ENCODE assay signal across 26 cellular contexts in the genomic region with DNA sequence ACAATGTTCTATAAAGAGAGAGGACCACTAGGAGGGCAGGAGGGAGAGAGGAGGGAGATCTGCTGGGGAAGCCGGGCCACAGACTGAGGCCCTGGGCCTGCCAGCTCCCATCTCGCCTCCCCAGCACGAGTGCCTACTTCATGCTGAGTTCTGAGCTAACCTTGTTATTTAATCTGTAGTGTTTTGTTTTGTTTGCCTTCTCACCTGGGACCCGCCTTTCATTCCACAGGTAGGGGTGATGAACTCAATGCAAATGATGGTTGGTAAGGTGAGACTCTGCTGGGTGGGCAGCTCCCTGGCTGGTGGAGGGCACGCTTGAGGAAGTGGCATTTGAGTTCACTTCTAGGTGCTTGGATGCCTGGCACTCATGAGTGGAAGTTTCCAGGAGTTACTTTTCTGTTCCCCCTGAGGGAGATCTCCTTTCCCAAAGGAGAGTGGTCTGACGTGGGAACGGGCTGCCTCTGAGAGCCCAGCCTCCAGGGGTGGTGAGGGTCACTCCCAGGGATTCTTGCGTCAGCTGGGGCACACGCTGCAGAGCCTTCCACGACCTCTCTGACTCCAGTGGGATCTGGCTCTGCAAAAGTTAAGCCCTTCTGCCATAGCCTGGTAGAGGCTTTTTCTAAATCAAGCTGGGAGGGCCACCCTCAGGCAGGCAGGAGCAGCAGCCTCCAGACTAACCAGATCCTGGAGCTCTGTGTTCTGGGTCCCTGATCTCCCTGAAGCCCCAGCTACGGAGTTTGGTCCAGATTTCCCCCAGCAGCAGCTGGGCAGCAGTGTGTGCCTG. TPM values are rescaled to one million over a fixed set of nuclear protein-coding genes. Genes with fewer than 3 reads are reported as not detected.
DNase-seq lines count a peak whose midpoint lies in the region; ATAC-seq, FAIRE-seq and TF ChIP-seq lines count a peak whose summit lies in the region.
"Had no signal": no experiment of that assay in that cellular context is flagged by ENCODE, and none has a peak within 500 bp of the region (broad histone marks: within the 10 kb centered on the region; RNA-seq: fewer than 3 reads in every experiment).

No MANE protein-coding gene starts in this region.

- POLR2A ChIA-PET in GM10248 (lab: Yijun Ruan, JAX): no interaction called here
- POLR2A ChIA-PET in K562 (lab: Yijun Ruan, JAX): interaction anchor here (0.6 to 1.5 kb wide), 4 partner anchors 7 to 12 kb away, joined by 3 to 7 read pairs (median 4); no protein-coding TSS in a partner anchor

- no peak overlapping the region for H3K4me3 ChIP-seq in HUES6 (ENCODE audit: low read depth, low read length)
- no peak overlapping the region for H3K4me3 ChIP-seq in K562
- H3K4me3 ChIP-seq in lower lobe of right lung: no peak overlapping the region
- H3K4me3 ChIP-seq: Peyer's patch, stomach had no signal

- no peaks in the 10 kb centered on the region for H4K20me1 ChIP-seq in K562 (replicated peaks; ENCODE audit: control insufficient read depth, insufficient read depth, low read length)

- H2AFZ ChIP-seq in K562 (ENCODE audit: low read depth, low read length): no peak overlapping the region

- no peak for DNase-seq in GM10248 (ENCODE audit: extremely low spot score)
- DNase-seq in K562 (ENCODE audit: extremely low read depth in 1 of 4, low spot score in 3 of 4): no peak
- peak; percentile 69 for DNase-seq in lower lobe of right lung
- no peak for DNase-seq in middle frontal gyrus (ENCODE audit: extremely low spot score, low spot score)
- no peak for DNase-seq in GM19238 (ENCODE audit: insufficient read length, low spot score)
- DNase-seq: activated CD4-positive, alpha-beta T cell treated with anti-CD3 and anti-CD28 coated beads, Interleukin-2, amount 50 U/mL, for 1 hour; C1 segment of cervical spinal cord; central memory CD4-positive, alpha-beta T cell; GOT3; KG1; MV-4-11; NCI-H1694 treated with DMSO at 0.1 percent for 48 hours; NCI-H226; Peyer's patch; stimulated activated CD4-positive, alpha-beta T cell treated with anti-CD3 and anti-CD28 coated beads, Interleukin-4, amount 100 ng/mL, for 4 hours; stomach; T-helper 2 cell; trophoblast cell had no signal

- TF ChIP-seq RAD21 in K562 (CRISPR knock-in tag; conservative IDR thresholded peaks at IDR 0.05 in 1 of 2, IDR thresholded peaks at IDR 0.05 in 1 of 2): no peak

- ATAC-seq in K562: peak; percentile 59; the same call in 2 of the 3 replicates
- ATAC-seq in lower lobe of right lung: peak; percentile 87 to 88
- no peak for ATAC-seq in GM21576 (IDR thresholded peaks at IDR 0.05; ENCODE audit: unreplicated experiment)
- ATAC-seq: activated naive CD4-positive, alpha-beta T cell treated with anti-CD3 and anti-CD28 coated beads, Interleukin-2, amount 50 U/mL, for 72 hours; activated T-helper 17 cell treated with anti-CD3 and anti-CD28 coated beads, Interleukin-2, amount 50 U/mL, for 72 hours had no signal

- intact Hi-C loops in K562 (cut with micrococcal nuclease) (no loop called here), lower lobe of right lung (cut with DNase I) (no loop called here)

- in situ Hi-C loops in K562 (cut with MboI): no loop called here

- no peak overlapping the region for H3K4me2 ChIP-seq in K562 (ENCODE audit: insufficient read depth, low read length)

- no peaks in the 10 kb centered on the region for H3K79me2 ChIP-seq in K562 (ENCODE audit: control insufficient read depth, insufficient read depth, low read length)

- CTCF ChIA-PET in GM10248 (lab: Yijun Ruan, JAX) (interaction anchor here (1.1 to 3.5 kb wide), 4 partner anchors 9 to 115 kb away, joined by 3 to 25 read pairs (median 3); no protein-coding TSS in a partner anchor), K562 (lab: Yijun Ruan, JAX; ENCODE audit: low intra/inter-chr PET ratio) (interaction anchor here (0.6 kb wide), 1 partner anchor 185 kb away, joined by 3 read pairs; no protein-coding TSS in a partner anchor)

- no peaks in the 10 kb centered on the region for H3K9me1 ChIP-seq in K562 (ENCODE audit: control insufficient read depth, insufficient read depth, low read length)

- H3K9ac ChIP-seq in HUES6 (ENCODE audit: low read length) (no peak overlapping the region), K562 (ENCODE audit: insufficient read depth in 1 of 2, low read depth in 2 of 2, low read length in 2 of 2) (no peak overlapping the region; a peak in 1 of 4 replicates)

- TF ChIP-seq CTCF in GM10248 (IDR thresholded peaks at IDR 0.05; ENCODE audit: control extremely low read depth, extremely low read depth, low read depth, missing control alignments) (peak; percentile 18), K562 (IDR thresholded peaks at IDR 0.05 in 2 of 3, conservative IDR thresholded peaks at IDR 0.05 in 1 of 3; ENCODE audit: insufficient read depth in 2 of 3, low read depth in 1 of 3, low read length in 3 of 3) (peak in 1 of 3 experiments; percentile 10; a peak in 1 of 6 replicates), lower lobe of right lung (IDR thresholded peaks at IDR 0.05) (no peak)

- TF ChIP-seq POLR2A in K562 (conservative IDR thresholded peaks at IDR 0.05): no peak

- 8% methylated on average over 7 of the region's 11 CpGs for WGBS in K562 (ENCODE audit: insufficient coverage, low coverage, missing lambda C conversion rate)

- BruUV-seq in K562 (replicated peaks; lab: Mats Ljungman, UMichigan): no TSS peak

- H3K27ac ChIP-seq in HUES6 (ENCODE audit: low read depth, low read length) (peak overlapping the region; percentile 14), K562 (ENCODE audit: extremely low read depth, low read depth, low read length) (no peak overlapping the region), lower lobe of right lung (peak overlapping the region; percentile 77)
- H3K27ac ChIP-seq: neutrophil, Peyer's patch, stomach had no signal

- H3K27me3 ChIP-seq in HUES6 (ENCODE audit: control insufficient read depth, insufficient read depth, low read length) (no peaks in the 10 kb centered on the region), K562 (ENCODE audit: control insufficient read depth in 2 of 2, insufficient read depth in 2 of 2, low read length in 2 of 2) (peaks cover 14 to 79% of the 10 kb centered on the region in 2 experiments; a peak in 4 of 5 replicates), lower lobe of right lung (ENCODE audit: low read depth) (no peaks in the 10 kb centered on the region)
- H3K27me3 ChIP-seq: neutrophil, Peyer's patch, stomach had no signal

- H3K36me3 ChIP-seq in HUES6 (ENCODE audit: control insufficient read depth, insufficient read depth, low read length) (no peaks in the 10 kb centered on the region), K562 (ENCODE audit: control insufficient read depth, insufficient read depth, low read length) (no peaks in the 10 kb centered on the region), lower lobe of right lung (no peaks in the 10 kb centered on the region)
- H3K36me3 ChIP-seq: Peyer's patch, stomach had no signal

- FAIRE-seq in K562 (lab: Jason Lieb, UNC): no peak
- FAIRE-seq: endothelial cell of umbilical vein, GM19239 had no signal

- TF ChIP-seq EP300 in K562 (IDR thresholded peaks at IDR 0.05; ENCODE audit: low read length): no peak

- H3K9me3 ChIP-seq in HUES6 (ENCODE audit: control insufficient read depth, insufficient read depth, low read depth, low read length): no peaks in the 10 kb centered on the region
- H3K9me3 ChIP-seq in K562 (replicated peaks; ENCODE audit: control insufficient read depth, insufficient read depth, low read depth, low read length): no peaks in the 10 kb centered on the region
- H3K9me3 ChIP-seq in lower lobe of right lung: no peaks in the 10 kb centered on the region
- H3K9me3 ChIP-seq: neutrophil, Peyer's patch, stomach had no signal

- H3K4me1 ChIP-seq in HUES6 (ENCODE audit: control insufficient read depth, insufficient read depth, low read length) (peaks cover 39% of the 10 kb centered on the region), K562 (replicated peaks in 1 of 2; ENCODE audit: control insufficient read depth in 2 of 2, insufficient read depth in 2 of 2, low read length in 2 of 2) (no peaks in the 10 kb centered on the region), lower lobe of right lung (peaks cover 71% of the 10 kb centered on the region)
- H3K4me1 ChIP-seq: Peyer's patch had no signal

RNA-seq across cellular contexts. Expression of a gene that starts 22.4 kb away (rescaled TPM):
- 0.56 TPM in 1 of 2 replicates, not detected in the other for total RNA-seq in K562 (2011; cell fraction: chromatin; rRNA removed; ENCODE audit: low replicate concordance)
- total RNA-seq in K562 (2011; cell fraction: nucleolus; rRNA removed): 0.67 and 0.79 TPM in 2 replicates
- total RNA-seq in K562 (2011; cell fraction: nucleoplasm; rRNA removed): 0.46 and 0.51 TPM in 2 replicates
- total RNA-seq in K562 (2014; rRNA removed) (1.1 and 2.2 TPM in 2 replicates), K562 (2014; rRNA removed; fragmentation: Illumina TruSeq; extraction: Trizol) (0.11 and 0.13 TPM in 2 replicates), K562 (2015; rRNA removed; fragmentation: Illumina TruSeq; extraction: Trizol) (0.75 and 1.0 TPM in 2 replicates), K562 (2021) (1.3 and 2.2 TPM in 2 replicates), lower lobe of right lung (37.7 TPM)
- polyA plus RNA-seq in K562 (2011; rRNA removed) (0.61 and 1.0 TPM in 2 replicates), K562 (2014; fragmentation: Illumina TruSeq; extraction: Trizol) (0.52 and 0.91 TPM in 2 replicates), K562 (2014; fragmentation: Nextera tagmentation; extraction: Ambion mirVana) (under 1 TPM in 1 of 2 experiments, not detected in 1; 0.08 TPM), K562 (2014; rRNA removed) (0.92 and 1.6 TPM in 2 replicates)
- 1.5 and 3.4 TPM in 2 replicates for polyA plus RNA-seq in K562 (2011; cell fraction: cytosol; rRNA removed)
- 0.81 and 1.5 TPM in 2 replicates for polyA plus RNA-seq in K562 (2011; cell fraction: nucleus; rRNA removed)
- 1.6 and 2.6 TPM in 2 replicates for polyA plus RNA-seq in K562 (2012)
- polyA minus RNA-seq in K562 (2011; rRNA and poly(A)+ RNA removed): 0.30 and 0.49 TPM in 2 replicates
- 0.73 and 1.1 TPM in 2 replicates for polyA minus RNA-seq in K562 (2011; cell fraction: cytosol; rRNA and poly(A)+ RNA removed)
- 0.27 and 0.44 TPM in 2 replicates for polyA minus RNA-seq in K562 (2011; cell fraction: nucleus; rRNA and poly(A)+ RNA removed)

RNA-seq across cellular contexts. Expression of a gene that starts 22.9 kb away (rescaled TPM):
- total RNA-seq in K562 (2011; cell fraction: chromatin; rRNA removed; ENCODE audit: low replicate concordance): 168 and 315 TPM in 2 replicates
- total RNA-seq in K562 (2011; cell fraction: nucleolus; rRNA removed): 168 and 191 TPM in 2 replicates
- total RNA-seq in K562 (2011; cell fraction: nucleoplasm; rRNA removed): 147 and 149 TPM in 2 replicates
- total RNA-seq in K562 (2014; rRNA removed) (68.9 and 74.1 TPM in 2 replicates), K562 (2014; rRNA removed; fragmentation: Illumina TruSeq; extraction: Trizol) (51.3 and 60.4 TPM in 2 replicates), K562 (2015; rRNA removed; fragmentation: Illumina TruSeq; extraction: Trizol) (52.8 and 56.3 TPM in 2 replicates), K562 (2021) (70.6 and 75.6 TPM in 2 replicates), lower lobe of right lung (65.5 TPM)
- polyA plus RNA-seq in K562 (2011; rRNA removed) (110 and 113 TPM in 2 replicates), K562 (2014; fragmentation: Illumina TruSeq; extraction: Trizol) (61.1 and 62.1 TPM in 2 replicates), K562 (2014; fragmentation: Nextera tagmentation; extraction: Ambion mirVana) (10 to 100 TPM; 40.1 to 62.9 TPM), K562 (2014; rRNA removed) (71.7 and 74.6 TPM in 2 replicates)
- 113 and 145 TPM in 2 replicates for polyA plus RNA-seq in K562 (2011; cell fraction: cytosol; rRNA removed)
- 256 and 261 TPM in 2 replicates for polyA plus RNA-seq in K562 (2011; cell fraction: nucleus; rRNA removed)
- 42.5 and 45.3 TPM in 2 replicates for polyA plus RNA-seq in K562 (2012)
- 119 and 129 TPM in 2 replicates for polyA minus RNA-seq in K562 (2011; rRNA and poly(A)+ RNA removed)
- 48.5 and 68.5 TPM in 2 replicates for polyA minus RNA-seq in K562 (2011; cell fraction: cytosol; rRNA and poly(A)+ RNA removed)
- polyA minus RNA-seq in K562 (2011; cell fraction: nucleus; rRNA and poly(A)+ RNA removed): 67.3 and 95.6 TPM in 2 replicates

RNA-seq across cellular contexts. Expression of a gene that starts 51.4 kb away (rescaled TPM):
- total RNA-seq in K562 (2011; cell fraction: chromatin; rRNA removed; ENCODE audit: low replicate concordance): not detected in 2 replicates
- not detected in 2 replicates for total RNA-seq in K562 (2011; cell fraction: nucleolus; rRNA removed)
- not detected in 2 replicates for total RNA-seq in K562 (2011; cell fraction: nucleoplasm; rRNA removed)
- total RNA-seq in K562 (2014; rRNA removed) (not detected in 2 replicates), K562 (2014; rRNA removed; fragmentation: Illumina TruSeq; extraction: Trizol) (not detected in 2 replicates), K562 (2015; rRNA removed; fragmentation: Illumina TruSeq; extraction: Trizol) (not detected in 2 replicates), K562 (2021) (not detected in 2 replicates), lower lobe of right lung (0.35 TPM)
- polyA plus RNA-seq in K562 (2011; rRNA removed) (not detected in 2 replicates), K562 (2014; fragmentation: Illumina TruSeq; extraction: Trizol) (not detected in 2 replicates), K562 (2014; fragmentation: Nextera tagmentation; extraction: Ambion mirVana) (not detected), K562 (2014; rRNA removed) (not detected in 2 replicates)
- polyA plus RNA-seq in K562 (2011; cell fraction: cytosol; rRNA removed): not detected in 2 replicates
- polyA plus RNA-seq in K562 (2011; cell fraction: nucleus; rRNA removed): not detected in 2 replicates
- not detected in 2 replicates for polyA plus RNA-seq in K562 (2012)
- not detected in 2 replicates for polyA minus RNA-seq in K562 (2011; rRNA and poly(A)+ RNA removed)
- not detected in 2 replicates for polyA minus RNA-seq in K562 (2011; cell fraction: cytosol; rRNA and poly(A)+ RNA removed)
- not detected in 2 replicates for polyA minus RNA-seq in K562 (2011; cell fraction: nucleus; rRNA and poly(A)+ RNA removed)
- total RNA-seq: activated T-helper 17 cell treated with anti-CD3 and anti-CD28 coated beads, Interleukin-2, amount 50 U/mL, for 72 hours; Peyer's patch; SK-MEL-5; stomach had no signal

Comparison
In these comparisons a context has a peak if more than half of its experiments do, and no peak if none do; other contexts are left out.
1. RNA of a gene that starts 22.4 kb away (total RNA-seq): 37.7 TPM in lower lobe of right lung (single experiment); 0.11 to 2.2 TPM in K562; every median in the first group is over 10 times any median in the second.